Comparison of ENCODE assay signal across 8 cellular contexts in genomic region chr22:20549232-20549841, GRCh38. TPM values are rescaled to one million over a fixed set of nuclear protein-coding genes. Genes with fewer than 3 reads are reported as not detected.
DNase-seq lines count a peak whose midpoint lies in the region; ATAC-seq and TF ChIP-seq lines count a peak whose summit lies in the region.

No MANE protein-coding gene starts in this region.

- H3K27ac Mint-ChIP-seq in type B pancreatic cell = peak overlapping the region; percentile 64

- DNase-seq in AG08395 (ENCODE audit: low spot score) = peak; percentile 18
- peak; percentile 53 for DNase-seq in OCI-M1 (lab: John Stamatoyannopoulos, UW)
- DNase-seq in astrocyte of the hippocampus (ENCODE audit: low read depth, low spot score) = peak; percentile 49
- peak; percentile 2 to 72 (median 45) for DNase-seq in mucosa of descending colon
- no peak for DNase-seq in type B pancreatic cell (ENCODE audit: extremely low spot score, unreplicated experiment)
- DNase-seq in NCI-H2029 treated with DMSO at 0.1 percent for 48 hours (lab: John Stamatoyannopoulos, UW) = no peak
- DNase-seq in inferior parietal cortex (ENCODE audit: extremely low spot score) = no peak
- no peak for DNase-seq in hepatic stellate cell (ENCODE audit: low spot score)

- intact Hi-C loops in mucosa of descending colon (cut with DNase I, micrococcal nuclease) = no loop called here

- H3K9me3 Mint-ChIP-seq in type B pancreatic cell = no peaks in the 10 kb centered on the region

- peak; percentile 27 for ATAC-seq in mucosa of descending colon

- H3K27me3 Mint-ChIP-seq in type B pancreatic cell = no peaks in the 10 kb centered on the region

- no peaks in the 10 kb centered on the region for H3K9me3 ChIP-seq in mucosa of descending colon

- no peaks in the 10 kb centered on the region for H3K36me3 ChIP-seq in mucosa of descending colon (ENCODE audit: low read depth)

- H3K4me1 ChIP-seq in mucosa of descending colon (ENCODE audit: low read depth) = peaks cover 44% of the 10 kb centered on the region

- peaks cover 5% of the 10 kb centered on the region for H3K36me3 Mint-ChIP-seq in type B pancreatic cell

- TF ChIP-seq CTCF in mucosa of descending colon (IDR thresholded peaks at IDR 0.05) = no peak
- no peak for TF ChIP-seq CTCF in type B pancreatic cell (conservative IDR thresholded peaks at IDR 0.05)

- H3K4me3 Mint-ChIP-seq in type B pancreatic cell = peak overlapping the region; percentile 32

- H3K4me1 Mint-ChIP-seq in type B pancreatic cell (ENCODE audit: unreplicated experiment) = peaks cover 37% of the 10 kb centered on the region

- no peak overlapping the region for H3K4me3 ChIP-seq in mucosa of descending colon

RNA-seq across cellular contexts. Expression of gene MED15, which starts 41.9 kb away (rescaled TPM):
- 100 to 1,000 TPM in 2 of 3 donors, 10 to 100 TPM in 1; 99.9 to 125 (median 114) TPM for total RNA-seq in mucosa of descending colon
- 90.8 and 121 TPM in 2 replicates for total RNA-seq in type B pancreatic cell (ENCODE audit: low replicate concordance)

RNA-seq across cellular contexts. Expression of gene KLHL22, which starts 53.7 kb away (rescaled TPM):
- total RNA-seq in mucosa of descending colon (10 to 100 TPM in 2 of 3 donors, 1 to 10 TPM in 1; 9.5 to 24.1 (median 14.7) TPM), type B pancreatic cell (ENCODE audit: low replicate concordance) (34.3 and 38.8 TPM in 2 replicates)

Comparison
In these comparisons a context has a peak if more than half of its experiments do, and no peak if none do; other contexts are left out.
1. DNase-seq: peak in AG08395 (single experiment), OCI-M1 (single experiment), astrocyte of the hippocampus (single experiment) and mucosa of descending colon (3 of 3); none in type B pancreatic cell (single experiment), NCI-H2029 treated with DMSO at 0.1 percent for 48 hours (single experiment), inferior parietal cortex (single experiment) and hepatic stellate cell (single experiment).